In genomic region chr3:45969152-45969551, GRCh38 we compare ENCODE assay signal across 1 cellular context.
TF ChIP-seq lines count a peak whose summit lies in the region.

No MANE protein-coding gene starts in this region.

TF ChIP-seq in K562, 482 proteins besides CTCF, POLR2A, EP300 and RAD21:
- no peak for TF ChIP-seq MCM3 (IDR thresholded peaks at IDR 0.05)
- no peak for TF ChIP-seq SIRT6 (IDR thresholded peaks at IDR 0.05; ENCODE audit: low read depth, low read length)
- no peak for TF ChIP-seq ELF2 (CRISPR knock-in tag; IDR thresholded peaks at IDR 0.05)
- no peak for TF ChIP-seq FOXJ3 (CRISPR knock-in tag; IDR thresholded peaks at IDR 0.05)
- no peak for TF ChIP-seq KLF16 (IDR thresholded peaks at IDR 0.05)
- no peak for TF ChIP-seq HMGN3 (IDR thresholded peaks at IDR 0.05; ENCODE audit: borderline replicate concordance, extremely low read depth, insufficient read length, low read depth, low read length)
